Comparison of ENCODE assay signal across 12 cellular contexts in the genomic region with DNA sequence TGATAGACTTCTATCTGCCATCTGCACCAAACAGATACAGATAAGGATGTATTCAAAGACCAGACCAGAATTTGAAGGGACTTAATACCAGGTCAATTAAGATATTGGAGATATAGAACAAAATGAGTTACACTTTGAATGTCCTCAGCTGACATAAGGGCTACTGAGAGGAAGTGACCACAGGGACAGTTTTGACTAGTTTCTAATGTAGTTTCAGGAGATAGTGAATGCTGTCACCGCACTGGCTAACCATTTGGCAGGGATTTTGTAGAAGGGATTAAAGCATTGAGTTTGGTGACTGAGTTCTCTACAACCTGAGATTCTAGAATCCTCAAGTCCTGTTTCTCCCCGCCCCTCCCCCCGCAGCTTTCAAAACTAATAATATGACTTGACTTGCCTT. TPM values are rescaled to one million over a fixed set of nuclear protein-coding genes. Genes with fewer than 3 reads are reported as not detected.
DNase-seq lines count a peak whose midpoint lies in the region; ATAC-seq, FAIRE-seq and TF ChIP-seq lines count a peak whose summit lies in the region.
"Had no signal": no experiment of that assay in that cellular context is flagged by ENCODE, and none has a peak within 500 bp of the region (broad histone marks: within the 10 kb centered on the region; RNA-seq: fewer than 3 reads in every experiment).

No MANE protein-coding gene starts in this region.

- no peaks in the 10 kb centered on the region for H3K9me1 ChIP-seq in K562 (ENCODE audit: control insufficient read depth, insufficient read depth, low read length)

- H3K4me3 ChIP-seq in K562: no peak overlapping the region
- H3K4me3 ChIP-seq: coronary artery had no signal

- in situ Hi-C loops in K562 (cut with MboI): no loop called here

- ATAC-seq in activated T-cell treated with anti-CD3 and anti-CD28 coated beads, Interleukin-2, amount 50 U/mL, for 72 hours (replicated peaks in 1 of 2): no peak
- no peak for ATAC-seq in activated T-cell treated with anti-CD3 and anti-CD28 coated beads, Interleukin-2, amount 50 U/mL, for 4 hours
- ATAC-seq in HG03025 (IDR thresholded peaks at IDR 0.05; ENCODE audit: low FRiP score, unreplicated experiment): peak; percentile 61
- no peak for ATAC-seq in K562
- ATAC-seq in stimulated activated naive B cell treated with anti-CD40 and anti-IgM and Interleukin-4, amounts not matched to agents 10 μg/mL and 1 μg/mL and 100 μg/mL, for 72 hours (replicated peaks): peak in 1 of 2 donors; percentile 54
- ATAC-seq in HG03039 (IDR thresholded peaks at IDR 0.05; ENCODE audit: unreplicated experiment): no peak
- no peak for ATAC-seq in GM21526 (IDR thresholded peaks at IDR 0.05; ENCODE audit: low FRiP score, unreplicated experiment)

- H3K9me3 ChIP-seq in K562 (replicated peaks; ENCODE audit: control insufficient read depth, insufficient read depth, low read depth, low read length): no peaks in the 10 kb centered on the region

- FAIRE-seq in K562 (lab: Jason Lieb, UNC): no peak

- no peak overlapping the region for H2AFZ ChIP-seq in K562 (ENCODE audit: low read depth, low read length)

- no peak overlapping the region for H3K9ac ChIP-seq in K562 (ENCODE audit: insufficient read depth in 1 of 2, low read depth in 2 of 2, low read length in 2 of 2)

- peak overlapping the region; percentile 60 for H3K27ac Mint-ChIP-seq in activated T-cell treated with anti-CD3 and anti-CD28 coated beads, Interleukin-2, amount 50 U/mL, for 72 hours
- H3K27ac Mint-ChIP-seq in stimulated activated naive B cell treated with anti-CD40 and anti-IgM and Interleukin-4, amounts not matched to agents 10 μg/mL and 1 μg/mL and 100 μg/mL, for 72 hours: peak overlapping the region; percentile 69

- intact Hi-C loops in K562 (cut with micrococcal nuclease): loop anchor here (5.0 to 10.0 kb wide), 2 partner anchors 125 to 318 kb away; a partner anchor contains a TSS

- no peaks in the 10 kb centered on the region for H3K9me3 Mint-ChIP-seq in activated T-cell treated with anti-CD3 and anti-CD28 coated beads, Interleukin-2, amount 50 U/mL, for 72 hours
- no peaks in the 10 kb centered on the region for H3K9me3 Mint-ChIP-seq in activated T-cell treated with anti-CD3 and anti-CD28 coated beads, Interleukin-2, amount 50 U/mL, for 4 hours
- H3K9me3 Mint-ChIP-seq in stimulated activated naive B cell treated with anti-CD40 and anti-IgM and Interleukin-4, amounts not matched to agents 10 μg/mL and 1 μg/mL and 100 μg/mL, for 72 hours: no peaks in the 10 kb centered on the region
- H3K9me3 Mint-ChIP-seq: activated CD4-positive, alpha-beta T cell treated with anti-CD3 and anti-CD28 coated beads, Interleukin-2, amount 10 ng/mL, durations not matched to agents 24 days and 14 days had no signal

- no peak overlapping the region for H3K4me2 ChIP-seq in K562 (ENCODE audit: insufficient read depth, low read length)

- peaks cover 99% of the 10 kb centered on the region for H3K36me3 ChIP-seq in K562 (ENCODE audit: control insufficient read depth, insufficient read depth, low read length)

- H3K36me3 Mint-ChIP-seq in activated T-cell treated with anti-CD3 and anti-CD28 coated beads, Interleukin-2, amount 50 U/mL, for 72 hours (ENCODE audit: insufficient read depth in 2 of 2): peaks cover 4 to 34% of the 10 kb centered on the region in 2 donors
- H3K36me3 Mint-ChIP-seq in activated T-cell treated with anti-CD3 and anti-CD28 coated beads, Interleukin-2, amount 50 U/mL, for 4 hours (ENCODE audit: insufficient read depth): peaks cover 53% of the 10 kb centered on the region
- peaks cover 13 to 41% of the 10 kb centered on the region in 2 donors for H3K36me3 Mint-ChIP-seq in stimulated activated naive B cell treated with anti-CD40 and anti-IgM and Interleukin-4, amounts not matched to agents 10 μg/mL and 1 μg/mL and 100 μg/mL, for 72 hours

- DNase-seq in activated T-cell treated with anti-CD3 and anti-CD28 coated beads, Interleukin-2, amount 50 U/mL, for 72 hours: no peak
- DNase-seq in activated T-cell treated with anti-CD3 and anti-CD28 coated beads, Interleukin-2, amount 50 U/mL, for 4 hours: no peak
- DNase-seq in K562 (ENCODE audit: extremely low read depth in 1 of 4, low spot score in 3 of 4) (no peak), NCI-H345 (lab: John Stamatoyannopoulos, UW) (no peak)
- DNase-seq in stimulated activated naive B cell treated with anti-CD40 and anti-IgM and Interleukin-4, amounts not matched to agents 10 μg/mL and 1 μg/mL and 100 μg/mL, for 72 hours: no peak
- DNase-seq: activated CD4-positive, alpha-beta T cell treated with anti-CD3 and anti-CD28 coated beads, Interleukin-2, amount 10 ng/mL, durations not matched to agents 24 days and 14 days; midbrain; stimulated activated CD8-positive, alpha-beta memory T cell treated with anti-CD3 and anti-CD28 coated beads, Interleukin-4, amount 100 ng/mL, for 48 hours had no signal

- H3K4me3 Mint-ChIP-seq in activated T-cell treated with anti-CD3 and anti-CD28 coated beads, Interleukin-2, amount 50 U/mL, for 72 hours: no peak overlapping the region
- H3K4me3 Mint-ChIP-seq in activated T-cell treated with anti-CD3 and anti-CD28 coated beads, Interleukin-2, amount 50 U/mL, for 4 hours: no peak overlapping the region
- no peak overlapping the region for H3K4me3 Mint-ChIP-seq in stimulated activated naive B cell treated with anti-CD40 and anti-IgM and Interleukin-4, amounts not matched to agents 10 μg/mL and 1 μg/mL and 100 μg/mL, for 72 hours
- H3K4me3 Mint-ChIP-seq: activated CD4-positive, alpha-beta T cell treated with anti-CD3 and anti-CD28 coated beads, Interleukin-2, amount 10 ng/mL, durations not matched to agents 24 days and 14 days had no signal

- BruUV-seq in K562 (replicated peaks; lab: Mats Ljungman, UMichigan): no TSS peak

- no peaks in the 10 kb centered on the region for H4K20me1 ChIP-seq in K562 (replicated peaks; ENCODE audit: control insufficient read depth, insufficient read depth, low read length)

- peaks cover 2% of the 10 kb centered on the region; the same call in 1 of the 3 replicates for H3K79me2 ChIP-seq in K562 (ENCODE audit: control insufficient read depth, insufficient read depth, low read length)

- H3K27me3 Mint-ChIP-seq in activated T-cell treated with anti-CD3 and anti-CD28 coated beads, Interleukin-2, amount 50 U/mL, for 72 hours (ENCODE audit: low read depth): no peaks in the 10 kb centered on the region
- H3K27me3 Mint-ChIP-seq in activated T-cell treated with anti-CD3 and anti-CD28 coated beads, Interleukin-2, amount 50 U/mL, for 4 hours (ENCODE audit: low read depth): no peaks in the 10 kb centered on the region
- no peaks in the 10 kb centered on the region for H3K27me3 Mint-ChIP-seq in stimulated activated naive B cell treated with anti-CD40 and anti-IgM and Interleukin-4, amounts not matched to agents 10 μg/mL and 1 μg/mL and 100 μg/mL, for 72 hours
- H3K27me3 Mint-ChIP-seq: activated CD4-positive, alpha-beta T cell treated with anti-CD3 and anti-CD28 coated beads, Interleukin-2, amount 10 ng/mL, durations not matched to agents 24 days and 14 days had no signal

- POLR2A ChIA-PET in K562 (lab: Yijun Ruan, JAX): interaction anchor here (0.7 kb wide), 1 partner anchor 9 kb away, joined by 3 read pairs; no protein-coding TSS in a partner anchor

- no peak for TF ChIP-seq EP300 in K562 (IDR thresholded peaks at IDR 0.05; ENCODE audit: low read length)

- no peak for TF ChIP-seq CTCF in K562 (IDR thresholded peaks at IDR 0.05 in 2 of 3, conservative IDR thresholded peaks at IDR 0.05 in 1 of 3; ENCODE audit: insufficient read depth in 2 of 3, low read depth in 1 of 3, low read length in 3 of 3)

- H3K4me1 ChIP-seq in K562 (replicated peaks in 1 of 2; ENCODE audit: control insufficient read depth in 2 of 2, insufficient read depth in 2 of 2, low read length in 2 of 2): no peaks in the 10 kb centered on the region

- H3K27ac ChIP-seq in K562 (ENCODE audit: extremely low read depth, low read depth, low read length): no peak overlapping the region

- no peak for TF ChIP-seq RAD21 in K562 (CRISPR knock-in tag; conservative IDR thresholded peaks at IDR 0.05 in 1 of 2, IDR thresholded peaks at IDR 0.05 in 1 of 2)

- CTCF ChIA-PET in K562 (lab: Yijun Ruan, JAX; ENCODE audit: low intra/inter-chr PET ratio): no interaction called here

- 95% methylated on average over 3 of the region's 3 CpGs for WGBS in K562 (ENCODE audit: insufficient coverage, low coverage, missing lambda C conversion rate)

- no peaks in the 10 kb centered on the region for H3K4me1 Mint-ChIP-seq in activated T-cell treated with anti-CD3 and anti-CD28 coated beads, Interleukin-2, amount 50 U/mL, for 72 hours (ENCODE audit: low read depth)
- peaks cover 15% of the 10 kb centered on the region for H3K4me1 Mint-ChIP-seq in activated T-cell treated with anti-CD3 and anti-CD28 coated beads, Interleukin-2, amount 50 U/mL, for 4 hours (ENCODE audit: low read depth)
- H3K4me1 Mint-ChIP-seq in stimulated activated naive B cell treated with anti-CD40 and anti-IgM and Interleukin-4, amounts not matched to agents 10 μg/mL and 1 μg/mL and 100 μg/mL, for 72 hours: no peaks in the 10 kb centered on the region

- TF ChIP-seq POLR2A in K562 (conservative IDR thresholded peaks at IDR 0.05): 0 out of 2 replicates have a peak, but pooled peaks have one; percentile 8

- H3K27me3 ChIP-seq in K562 (ENCODE audit: control insufficient read depth in 2 of 2, insufficient read depth in 2 of 2, low read length in 2 of 2): no peaks in the 10 kb centered on the region

TF ChIP-seq in K562, 482 proteins besides CTCF, POLR2A, EP300 and RAD21 (continues in another document):
- no peak for TF ChIP-seq TEAD1 (CRISPR knock-in tag; IDR thresholded peaks at IDR 0.05)

RNA-seq across cellular contexts. Expression of a gene that starts 22.7 kb away (rescaled TPM):
- 10 to 100 TPM; 58.0 to 64.6 TPM for total RNA-seq in activated T-cell treated with anti-CD3 and anti-CD28 coated beads, Interleukin-2, amount 50 U/mL, for 72 hours
- 10 to 100 TPM; 42.4 to 52.6 (median 48.2) TPM for total RNA-seq in activated T-cell treated with anti-CD3 and anti-CD28 coated beads, Interleukin-2, amount 50 U/mL, for 4 hours
- total RNA-seq in K562 (2011; cell fraction: chromatin; rRNA removed; ENCODE audit: low replicate concordance): 224 and 453 TPM in 2 replicates
- 120 and 138 TPM in 2 replicates for total RNA-seq in K562 (2011; cell fraction: nucleolus; rRNA removed)
- 208 and 348 TPM in 2 replicates for total RNA-seq in K562 (2011; cell fraction: nucleoplasm; rRNA removed)
- total RNA-seq in K562 (2014; rRNA removed): 139 and 144 TPM in 2 replicates
- 182 and 209 TPM in 2 replicates for total RNA-seq in K562 (2014; rRNA removed; fragmentation: Illumina TruSeq; extraction: Trizol)
- 173 and 174 TPM in 2 replicates for total RNA-seq in K562 (2015; rRNA removed; fragmentation: Illumina TruSeq; extraction: Trizol)
- 100 and 102 TPM in 2 replicates for total RNA-seq in K562 (2021)
- polyA plus RNA-seq in K562 (2011; rRNA removed): 115 and 145 TPM in 2 replicates
- 45.2 and 86.6 TPM in 2 replicates for polyA plus RNA-seq in K562 (2011; cell fraction: cytosol; rRNA removed)
- polyA plus RNA-seq in K562 (2011; cell fraction: nucleus; rRNA removed): 117 and 120 TPM in 2 replicates
- 64.4 and 97.1 TPM in 2 replicates for polyA plus RNA-seq in K562 (2012)
- polyA plus RNA-seq in K562 (2014; fragmentation: Illumina TruSeq; extraction: Trizol): 126 and 150 TPM in 2 replicates
- polyA plus RNA-seq in K562 (2014; fragmentation: Nextera tagmentation; extraction: Ambion mirVana): 100 to 1,000 TPM; 208 to 213 TPM
- 131 and 138 TPM in 2 replicates for polyA plus RNA-seq in K562 (2014; rRNA removed)
- 325 and 352 TPM in 2 replicates for polyA minus RNA-seq in K562 (2011; rRNA and poly(A)+ RNA removed)
- 40.2 and 55.4 TPM in 2 replicates for polyA minus RNA-seq in K562 (2011; cell fraction: cytosol; rRNA and poly(A)+ RNA removed)
- 405 and 656 TPM in 2 replicates for polyA minus RNA-seq in K562 (2011; cell fraction: nucleus; rRNA and poly(A)+ RNA removed)
